Comparison of ENCODE assay signal across 10 cellular contexts in genomic region chr6:14109411-14109826, GRCh38. TPM values are rescaled to one million over a fixed set of nuclear protein-coding genes. Genes with fewer than 3 reads are reported as not detected.
DNase-seq lines count a peak whose midpoint lies in the region; ATAC-seq lines count a peak whose summit lies in the region.
"Had no signal": no experiment of that assay in that cellular context is flagged by ENCODE, and none has a peak within 500 bp of the region (broad histone marks: within the 10 kb centered on the region; RNA-seq: fewer than 3 reads in every experiment).

No MANE protein-coding gene starts in this region.

- no peaks in the 10 kb centered on the region for H3K36me3 Mint-ChIP-seq in dendritic cell treated with granulocyte-macrophage colony-stimulating factor and Interleukin-4, amounts not matched to agents 40 ng/mL and 50 ng/mL, for 4 days (ENCODE audit: low read depth)

- peak overlapping the region; percentile 53 for H3K4me3 Mint-ChIP-seq in dendritic cell treated with granulocyte-macrophage colony-stimulating factor and Interleukin-4, amounts not matched to agents 40 ng/mL and 50 ng/mL, for 4 days
- H3K4me3 Mint-ChIP-seq: WTC11 had no signal

- no peak for DNase-seq in NCI-H2081 (lab: John Stamatoyannopoulos, UW)
- DNase-seq in NCI-H748 treated with DMSO at 0.1 percent for 48 hours (lab: John Stamatoyannopoulos, UW), result no peak
- DNase-seq in left cardiac atrium, result no peak
- DNase-seq: NCI-H146 had no signal

- peaks cover 35% of the 10 kb centered on the region for H3K4me1 Mint-ChIP-seq in dendritic cell treated with granulocyte-macrophage colony-stimulating factor and Interleukin-4, amounts not matched to agents 40 ng/mL and 50 ng/mL, for 4 days (ENCODE audit: low read depth)
- H3K4me1 Mint-ChIP-seq: WTC11 had no signal

- peak overlapping the region; percentile 86 for H3K27ac Mint-ChIP-seq in dendritic cell treated with granulocyte-macrophage colony-stimulating factor and Interleukin-4, amounts not matched to agents 40 ng/mL and 50 ng/mL, for 4 days
- H3K27ac Mint-ChIP-seq: WTC11 had no signal

- intact Hi-C loops in dendritic cell treated with granulocyte-macrophage colony-stimulating factor and Interleukin-4, amounts not matched to agents 40 ng/mL and 50 ng/mL, for 4 days (cut with micrococcal nuclease), result loop anchor here (1.0 to 2.0 kb wide), 2 partner anchors 8 to 15 kb away; partner anchors contain the start of gene CD83
- intact Hi-C loops in left cardiac atrium (cut with DNase I), result no loop called here

- ATAC-seq in GM18511 (IDR thresholded peaks at IDR 0.05; ENCODE audit: unreplicated experiment), result peak; percentile 24
- ATAC-seq in GM21529 (IDR thresholded peaks at IDR 0.05; ENCODE audit: unreplicated experiment), result peak; percentile 7
- peak; percentile 14 for ATAC-seq in HG03432 (IDR thresholded peaks at IDR 0.05; ENCODE audit: unreplicated experiment)
- ATAC-seq in HG02623 (IDR thresholded peaks at IDR 0.05; ENCODE audit: unreplicated experiment), result no peak
- ATAC-seq in left cardiac atrium, result no peak
- ATAC-seq: WTC11 had no signal

- H3K9me3 Mint-ChIP-seq in dendritic cell treated with granulocyte-macrophage colony-stimulating factor and Interleukin-4, amounts not matched to agents 40 ng/mL and 50 ng/mL, for 4 days, result no peaks in the 10 kb centered on the region

- peaks cover 6% of the 10 kb centered on the region for H3K27me3 Mint-ChIP-seq in dendritic cell treated with granulocyte-macrophage colony-stimulating factor and Interleukin-4, amounts not matched to agents 40 ng/mL and 50 ng/mL, for 4 days

RNA-seq across cellular contexts. Expression of gene CD83, which starts 8.2 kb away (rescaled TPM):
- 1 to 10 TPM; 2.3 to 3.2 TPM for total RNA-seq in left cardiac atrium

Comparison
In these comparisons a context has a peak if more than half of its experiments do, and no peak if none do; other contexts are left out.
1. ATAC-seq: peak in GM18511 (single experiment), GM21529 (single experiment) and HG03432 (single experiment); none in HG02623 (single experiment) and left cardiac atrium (0 of 2).